In genomic region chr5:142550471-142550870, GRCh38 we compare ENCODE assay signal across 16 cellular contexts.
"Had no signal": no experiment of that assay in that cellular context is flagged by ENCODE, and none has a peak within 500 bp of the region (broad histone marks: within the 10 kb centered on the region; RNA-seq: fewer than 3 reads in every experiment).

No MANE protein-coding gene starts in this region.

- H3K79me2 ChIP-seq: hepatocyte had no signal

- H3K4me3 Mint-ChIP-seq: naive thymus-derived CD8-positive, alpha-beta T cell; stimulated activated naive B cell treated with anti-CD40 and anti-IgM and Interleukin-4, amounts not matched to agents 10 μg/mL and 1 μg/mL and 100 μg/mL, for 72 hours; stimulated activated naive CD8-positive, alpha-beta T cell treated with anti-CD3 and anti-CD28 coated beads, Interleukin-15, amount 100 ng/mL, for 72 hours had no signal

- H3K36me3 ChIP-seq: tibial nerve had no signal

- H3K36me3 Mint-ChIP-seq: naive thymus-derived CD8-positive, alpha-beta T cell; stimulated activated naive B cell treated with anti-CD40 and anti-IgM and Interleukin-4, amounts not matched to agents 10 μg/mL and 1 μg/mL and 100 μg/mL, for 72 hours had no signal

- H3K4me3 ChIP-seq: hepatocyte, mucosa of descending colon, testis had no signal

- H3K27me3 ChIP-seq: testis had no signal

- H3K9me3 Mint-ChIP-seq: naive thymus-derived CD8-positive, alpha-beta T cell; stimulated activated naive B cell treated with anti-CD40 and anti-IgM and Interleukin-4, amounts not matched to agents 10 μg/mL and 1 μg/mL and 100 μg/mL, for 72 hours; stimulated activated naive CD8-positive, alpha-beta T cell treated with anti-CD3 and anti-CD28 coated beads, Interleukin-15, amount 100 ng/mL, for 72 hours had no signal

- H3K4me1 ChIP-seq: testis had no signal

- ATAC-seq: naive thymus-derived CD8-positive, alpha-beta T cell; stimulated activated naive B cell treated with anti-CD40 and anti-IgM and Interleukin-4, amounts not matched to agents 10 μg/mL and 1 μg/mL and 100 μg/mL, for 72 hours; stimulated activated naive CD8-positive, alpha-beta T cell treated with anti-CD3 and anti-CD28 coated beads, Interleukin-15, amount 100 ng/mL, for 72 hours had no signal

- DNase-seq: cortex of kidney; effector CD8-positive, alpha-beta T cell; foreskin melanocyte; head of caudate nucleus; left colon; left ventricle myocardium superior; mucosa of descending colon; naive thymus-derived CD8-positive, alpha-beta T cell; posterior cingulate gyrus; stimulated activated CD4-positive, alpha-beta T cell treated with anti-CD3 and anti-CD28 coated beads, Interleukin-2, amount 100 ng/mL, for 24 hours; stimulated activated CD4-positive, alpha-beta T cell treated with anti-CD3 and anti-CD28 coated beads, Interleukin-4, amount 100 ng/mL, for 4 hours; stimulated activated naive B cell treated with anti-CD40 and anti-IgM and Interleukin-4, amounts not matched to agents 10 μg/mL and 1 μg/mL and 100 μg/mL, for 72 hours; stimulated activated naive CD8-positive, alpha-beta T cell treated with anti-CD3 and anti-CD28 coated beads, Interleukin-15, amount 100 ng/mL, for 72 hours; testis had no signal

- H3K9me3 ChIP-seq: mucosa of descending colon, testis, tibial nerve had no signal

- H3K27ac ChIP-seq: hepatocyte, testis, tibial nerve had no signal

- H3K27ac Mint-ChIP-seq: naive thymus-derived CD8-positive, alpha-beta T cell; stimulated activated naive B cell treated with anti-CD40 and anti-IgM and Interleukin-4, amounts not matched to agents 10 μg/mL and 1 μg/mL and 100 μg/mL, for 72 hours; stimulated activated naive CD8-positive, alpha-beta T cell treated with anti-CD3 and anti-CD28 coated beads, Interleukin-15, amount 100 ng/mL, for 72 hours had no signal
